In genomic region chr1:94095112-94095637, GRCh38 we compare ENCODE assay signal across 9 cellular contexts.
DNase-seq lines count a peak whose midpoint lies in the region; FAIRE-seq and TF ChIP-seq lines count a peak whose summit lies in the region.
"Had no signal": no experiment of that assay in that cellular context is flagged by ENCODE, and none has a peak within 500 bp of the region (broad histone marks: within the 10 kb centered on the region; RNA-seq: fewer than 3 reads in every experiment).

No MANE protein-coding gene starts in this region.

- H3K27me3 Mint-ChIP-seq in nephron (ENCODE audit: low read depth), result no peaks in the 10 kb centered on the region

- H3K9me3 Mint-ChIP-seq in nephron, result no peaks in the 10 kb centered on the region

- peak overlapping the region; percentile 94 to 98 (median 97) for H3K27ac Mint-ChIP-seq in nephron
- H3K27ac Mint-ChIP-seq: activated CD4-positive, alpha-beta T cell treated with anti-CD3 and anti-CD28 coated beads for 36 hours had no signal

- peak; percentile 16 to 75 for DNase-seq in SHP77 (lab: John Stamatoyannopoulos, UW)
- peak; percentile 79 for DNase-seq in fibroblast of the conjunctiva (ENCODE audit: low read depth)
- DNase-seq in urothelium cell line (ENCODE audit: low spot score), result peak; percentile 37
- no peak for DNase-seq in HuH-7.5 (ENCODE audit: low spot score)
- DNase-seq in NCI-H187 (lab: John Stamatoyannopoulos, UW), result no peak
- no peak for DNase-seq in activated CD4-positive, alpha-beta T cell treated with anti-CD3 and anti-CD28 coated beads for 4 hours
- DNase-seq: activated CD4-positive, alpha-beta T cell treated with anti-CD3 and anti-CD28 coated beads for 36 hours had no signal

- H3K4me1 Mint-ChIP-seq in nephron, result peaks cover 82% of the 10 kb centered on the region

- no peak for TF ChIP-seq CTCF in nephron (IDR thresholded peaks at IDR 0.05; ENCODE audit: unreplicated experiment in 3 of 3)

- H3K4me3 Mint-ChIP-seq in nephron, result peak overlapping the region in 2 of 3 experiments; percentile 35 to 50
- H3K4me3 Mint-ChIP-seq: activated CD4-positive, alpha-beta T cell treated with anti-CD3 and anti-CD28 coated beads for 36 hours had no signal

- no peak for FAIRE-seq in urothelium cell line (lab: Jason Lieb, UNC)
- FAIRE-seq: islet of Langerhans had no signal

- no peaks in the 10 kb centered on the region for H3K36me3 Mint-ChIP-seq in nephron (ENCODE audit: low read depth)

Comparison
In these comparisons a context has a peak if more than half of its experiments do, and no peak if none do; other contexts are left out.
1. DNase-seq: peak in SHP77 (2 of 2), fibroblast of the conjunctiva (single experiment) and urothelium cell line (single experiment); none in HuH-7.5 (single experiment), NCI-H187 (0 of 2) and activated CD4-positive, alpha-beta T cell treated with anti-CD3 and anti-CD28 coated beads for 4 hours (0 of 2).